In the genomic region with DNA sequence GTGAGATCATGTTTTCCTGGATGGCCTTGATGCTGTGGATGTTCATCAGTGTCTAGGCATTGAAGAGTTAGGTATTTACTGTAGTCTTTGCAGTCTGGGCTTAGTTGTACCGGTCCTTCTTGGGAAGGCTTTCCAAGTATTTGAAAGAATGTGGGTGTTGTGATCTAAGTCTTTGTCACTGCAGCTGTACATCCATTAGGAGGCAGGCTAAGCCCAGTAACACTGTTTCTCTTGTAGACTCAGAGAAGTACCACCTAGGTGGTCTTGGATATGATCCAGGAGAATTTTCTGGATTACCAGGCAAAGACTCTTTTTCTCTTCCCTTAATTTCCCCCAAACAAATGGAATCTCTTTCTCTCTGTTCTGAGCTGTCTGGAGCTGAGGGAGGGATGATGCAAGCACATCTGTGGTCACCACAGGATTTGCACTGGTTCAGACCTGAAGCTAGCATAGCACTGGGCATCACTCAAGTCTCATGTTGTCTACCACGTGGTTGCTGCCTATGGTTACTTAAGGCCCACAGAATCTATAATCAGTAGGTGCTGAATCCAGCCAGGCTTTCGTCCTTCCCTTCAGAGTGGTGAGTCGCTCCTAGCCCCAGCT, we compare ENCODE assay signal across 16 cellular contexts.
DNase-seq lines count a peak whose midpoint lies in the region; ATAC-seq, FAIRE-seq and TF ChIP-seq lines count a peak whose summit lies in the region.
"Had no signal": no experiment of that assay in that cellular context is flagged by ENCODE, and none has a peak within 500 bp of the region (broad histone marks: within the 10 kb centered on the region; RNA-seq: fewer than 3 reads in every experiment).

No MANE protein-coding gene starts in this region.

- no peak overlapping the region for H3K27ac ChIP-seq in HepG2 (ENCODE audit: extremely low read length, insufficient read depth, low read length)
- H3K27ac ChIP-seq in right lobe of liver: no peak overlapping the region
- no peak overlapping the region for H3K27ac ChIP-seq in WERI-Rb-1
- H3K27ac ChIP-seq: upper lobe of left lung had no signal

- in situ Hi-C loops in HepG2 (cut with HindIII; ENCODE audit: extremely low pct_ligation_motif_present, low pct_unique_long_range_greater_than_20kb): no loop called here

- no peak for TF ChIP-seq RAD21 in HepG2 (CRISPR knock-in tag; IDR thresholded peaks at IDR 0.05)

- no peak overlapping the region for H3K9ac ChIP-seq in HepG2 (ENCODE audit: insufficient read depth, low read depth, low read length)

- no peak for FAIRE-seq in HepG2 (lab: Jason Lieb, UNC)
- FAIRE-seq: small intestine had no signal

- no peak for TF ChIP-seq POLR2A in HepG2 (IDR thresholded peaks at IDR 0.05; ENCODE audit: insufficient read depth in 1 of 2, low read depth in 2 of 2, low read length in 2 of 2)
- TF ChIP-seq POLR2A in right lobe of liver (IDR thresholded peaks at IDR 0.05): no peak

- no peak for DNase-seq in HepG2 (ENCODE audit: low spot score)
- DNase-seq in right lobe of liver: no peak
- DNase-seq in WERI-Rb-1: no peak
- peak; percentile 48 to 66 for DNase-seq in foreskin fibroblast
- no peak for DNase-seq in NCI-H446 treated with DMSO at 0.1 percent for 48 hours (lab: John Stamatoyannopoulos, UW)
- no peak for DNase-seq in NOMO-1 treated with DMSO at 0.1 percent for 48 hours (lab: John Stamatoyannopoulos, UW; ENCODE audit: unreplicated experiment)
- DNase-seq in NCI-H526 (lab: John Stamatoyannopoulos, UW): no peak
- DNase-seq in NK-92 (lab: John Stamatoyannopoulos, UW; ENCODE audit: unreplicated experiment): no peak
- DNase-seq: activated B cell treated with CpG ODN at 0.5 μM for 24 hours; cerebellar nuclear complex; foreskin melanocyte; naive thymus-derived CD4-positive, alpha-beta T cell; NCI-H510A treated with DMSO at 0.1 percent for 48 hours; SIG-M5; small intestine; upper lobe of left lung had no signal

- no TSS peak for BruUV-seq in HepG2 (replicated peaks; lab: Mats Ljungman, UMichigan)

- H3K36me3 ChIP-seq in HepG2 (replicated peaks in 1 of 2; ENCODE audit: control insufficient read depth in 1 of 2, insufficient read depth in 2 of 2, low read length in 2 of 2): no peaks in the 10 kb centered on the region
- no peaks in the 10 kb centered on the region for H3K36me3 ChIP-seq in right lobe of liver
- H3K36me3 ChIP-seq in WERI-Rb-1: no peaks in the 10 kb centered on the region
- H3K36me3 ChIP-seq: upper lobe of left lung had no signal

- no peak overlapping the region for H2AFZ ChIP-seq in HepG2 (ENCODE audit: low read length)

- H3K4me3 ChIP-seq in HepG2 (replicated peaks in 1 of 3; ENCODE audit: insufficient read depth in 1 of 3, low read depth in 2 of 3, low read length in 3 of 3) (no peak overlapping the region), right lobe of liver (no peak overlapping the region), WERI-Rb-1 (ENCODE audit: low read depth, low read length) (no peak overlapping the region), foreskin fibroblast (ENCODE audit: low read depth in 1 of 2, low read length in 2 of 2) (no peak overlapping the region)
- H3K4me3 ChIP-seq: upper lobe of left lung had no signal

- TF ChIP-seq EP300 in HepG2 (IDR thresholded peaks at IDR 0.05; ENCODE audit: low read depth in 2 of 2, low read length in 2 of 2) (no peak), HepG2 (CRISPR knock-in tag; IDR thresholded peaks at IDR 0.05; ENCODE audit: borderline replicate concordance) (no peak)

- CTCF ChIA-PET in HepG2 (lab: Yijun Ruan, JAX; ENCODE audit: low intra/inter-chr PET ratio, low total read pairs): no interaction called here

- H3K27me3 ChIP-seq in HepG2 (ENCODE audit: control insufficient read depth in 1 of 2, insufficient read depth in 2 of 2, low read length in 2 of 2) (no peaks in the 10 kb centered on the region; a peak in 1 of 5 replicates), right lobe of liver (no peaks in the 10 kb centered on the region), WERI-Rb-1 (ENCODE audit: insufficient read depth, low read depth, severe bottlenecking) (no peaks in the 10 kb centered on the region)
- H3K27me3 ChIP-seq: upper lobe of left lung had no signal

- H3K4me1 ChIP-seq in HepG2 (ENCODE audit: insufficient read depth, low read length) (no peaks in the 10 kb centered on the region), right lobe of liver (no peaks in the 10 kb centered on the region)
- H3K4me1 ChIP-seq: upper lobe of left lung had no signal

- no peak overlapping the region for H3K4me2 ChIP-seq in HepG2 (ENCODE audit: low read depth, low read length)

- 4% methylated on average over 2 of the region's 4 CpGs for WGBS in HepG2 (ENCODE audit: low lambda C conversion rate)
- WGBS in right lobe of liver (ENCODE audit: insufficient coverage, low coverage, low lambda C conversion rate, missing lambda C conversion rate): 50% methylated on average over 1 of the region's 4 CpGs

- intact Hi-C loops in HepG2 (cut with micrococcal nuclease; ENCODE audit: unreplicated experiment): loop anchor here (1.0 kb wide), 1 partner anchor 39 kb away; no protein-coding TSS in a partner anchor
- intact Hi-C loops in right lobe of liver (cut with DNase I): no loop called here

- ATAC-seq in HepG2: no peak; the same call in 2 of the 3 replicates
- ATAC-seq in right lobe of liver: no peak
- ATAC-seq: naive thymus-derived CD4-positive, alpha-beta T cell had no signal

- H3K79me2 ChIP-seq in HepG2 (ENCODE audit: insufficient read depth, low read length): no peaks in the 10 kb centered on the region

- H4K20me1 ChIP-seq in HepG2 (ENCODE audit: insufficient read depth, low read length): no peaks in the 10 kb centered on the region

- POLR2A ChIA-PET in HepG2 (lab: Yijun Ruan, JAX): no interaction called here

- H3K9me3 ChIP-seq in HepG2 (ENCODE audit: low read length): no peaks in the 10 kb centered on the region
- no peaks in the 10 kb centered on the region for H3K9me3 ChIP-seq in right lobe of liver
- no peaks in the 10 kb centered on the region for H3K9me3 ChIP-seq in WERI-Rb-1 (ENCODE audit: severe bottlenecking)
- H3K9me3 ChIP-seq: upper lobe of left lung had no signal

- TF ChIP-seq CTCF in HepG2 (CRISPR knock-in tag; IDR thresholded peaks at IDR 0.05): peak; percentile 20; the same call in 1 of the 2 replicates
- TF ChIP-seq CTCF in right lobe of liver (IDR thresholded peaks at IDR 0.05): no peak
- TF ChIP-seq CTCF in WERI-Rb-1 (IDR thresholded peaks at IDR 0.05; ENCODE audit: low read depth, low read length): peak; percentile 24
- peak; percentile 4 for TF ChIP-seq CTCF in foreskin fibroblast (IDR thresholded peaks at IDR 0.05; ENCODE audit: low read depth, low read length)

TF ChIP-seq in HepG2, 621 proteins besides CTCF, POLR2A, EP300 and RAD21:
- TF ChIP-seq, protein P1, sequence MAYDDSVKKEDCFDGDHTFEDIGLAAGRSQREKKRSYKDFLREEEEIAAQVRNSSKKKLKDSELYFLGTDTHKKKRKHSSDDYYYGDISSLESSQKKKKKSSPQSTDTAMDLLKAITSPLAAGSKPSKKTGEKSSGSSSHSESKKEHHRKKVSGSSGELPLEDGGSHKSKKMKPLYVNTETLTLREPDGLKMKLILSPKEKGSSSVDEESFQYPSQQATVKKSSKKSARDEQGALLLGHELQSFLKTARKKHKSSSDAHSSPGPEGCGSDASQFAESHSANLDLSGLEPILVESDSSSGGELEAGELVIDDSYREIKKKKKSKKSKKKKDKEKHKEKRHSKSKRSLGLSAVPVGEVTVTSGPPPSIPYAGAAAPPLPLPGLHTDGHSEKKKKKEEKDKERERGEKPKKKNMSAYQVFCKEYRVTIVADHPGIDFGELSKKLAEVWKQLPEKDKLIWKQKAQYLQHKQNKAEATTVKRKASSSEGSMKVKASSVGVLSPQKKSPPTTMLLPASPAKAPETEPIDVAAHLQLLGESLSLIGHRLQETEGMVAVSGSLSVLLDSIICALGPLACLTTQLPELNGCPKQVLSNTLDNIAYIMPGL (CRISPR knock-in tag; IDR thresholded peaks at IDR 0.05; ENCODE audit: borderline replicate concordance in 1 of 2, low read depth in 1 of 2): no peak
- peak; percentile 37; the same call in 1 of the 2 replicates for TF ChIP-seq STAG1 (CRISPR knock-in tag; IDR thresholded peaks at IDR 0.05)

Comparison
In these comparisons a context has a peak if more than half of its experiments do, and no peak if none do; other contexts are left out.
1. CTCF ChIP-seq: peak in HepG2 (single experiment), WERI-Rb-1 (single experiment) and foreskin fibroblast (single experiment); none in right lobe of liver (0 of 4).
2. DNase-seq: peak in foreskin fibroblast (2 of 2); none in HepG2 (single experiment), right lobe of liver (0 of 3), WERI-Rb-1 (single experiment), NCI-H446 treated with DMSO at 0.1 percent for 48 hours (single experiment), NOMO-1 treated with DMSO at 0.1 percent for 48 hours (single experiment), NCI-H526 (0 of 2) and NK-92 (single experiment).